ENCODE assay signal across 8 cellular contexts in the genomic region with DNA sequence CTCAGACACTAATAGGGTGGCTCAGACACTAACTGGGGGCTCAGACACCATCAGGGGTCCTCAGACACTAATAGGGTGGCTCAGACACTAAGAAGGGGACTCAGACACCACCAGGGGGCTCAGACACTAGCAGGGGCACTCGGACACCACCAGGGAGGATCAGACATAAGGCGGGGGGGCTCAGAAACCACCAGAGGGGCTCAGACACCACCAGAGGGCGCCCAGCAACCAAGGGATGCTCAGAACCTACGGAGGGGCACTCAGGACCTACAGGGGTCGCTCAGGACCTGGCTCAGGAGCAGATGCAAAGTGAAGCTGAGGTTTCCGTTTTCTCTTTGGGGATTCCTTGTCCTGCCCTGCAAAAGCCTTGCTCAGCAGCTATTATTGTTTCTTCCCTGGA.
DNase-seq lines count a peak whose midpoint lies in the region; ATAC-seq and TF ChIP-seq lines count a peak whose summit lies in the region.

No MANE protein-coding gene starts in this region.

- no peaks in the 10 kb centered on the region for H3K4me1 ChIP-seq in CD4-positive, alpha-beta memory T cell (ENCODE audit: insufficient read depth, low read length)
- H3K4me1 ChIP-seq in mucosa of descending colon (ENCODE audit: low read depth) (no peaks in the 10 kb centered on the region), left lung (no peaks in the 10 kb centered on the region)

- peaks cover 9% of the 10 kb centered on the region for H3K27me3 ChIP-seq in CD4-positive, alpha-beta memory T cell (ENCODE audit: insufficient read depth, low read length)
- peaks cover 0 to 26% of the 10 kb centered on the region in 2 donors for H3K27me3 ChIP-seq in left lung

- peaks cover 0 to 8% (median 5%) of the 10 kb centered on the region in 4 donors for H3K4me1 Mint-ChIP-seq in CD4-positive, alpha-beta memory T cell
- H3K4me1 Mint-ChIP-seq in activated CD4-positive, alpha-beta T cell treated with anti-CD3 and anti-CD28 coated beads, Interleukin-2, amount 10 ng/mL, durations not matched to agents 7 days and 5 days: peaks cover 4% of the 10 kb centered on the region

- peak; percentile 29 to 50 (median 38) for DNase-seq in CD4-positive, alpha-beta memory T cell
- DNase-seq in Kasumi-1 (lab: John Stamatoyannopoulos, UW) (peak; percentile 29 to 42), mucosa of descending colon (peak in 2 of 3 donors; percentile 31 to 47), left lung (no peak), DMS79 (lab: John Stamatoyannopoulos, UW) (no peak)
- peak; percentile 66 for DNase-seq in activated CD4-positive, alpha-beta T cell treated with anti-CD3 and anti-CD28 coated beads, Interleukin-2, amount 10 ng/mL, durations not matched to agents 7 days and 5 days

- H3K36me3 ChIP-seq in CD4-positive, alpha-beta memory T cell (ENCODE audit: insufficient read depth, low read length): no peaks in the 10 kb centered on the region
- H3K36me3 ChIP-seq in mucosa of descending colon (ENCODE audit: low read depth): no peaks in the 10 kb centered on the region
- H3K36me3 ChIP-seq in left lung: no peaks in the 10 kb centered on the region

- CTCF ChIA-PET in CD4-positive, alpha-beta memory T cell (lab: Charles Lee; ENCODE audit: partially characterized antibody): interaction anchor here (0.7 to 2.6 kb wide), 14 partner anchors 10 to 115 kb away, joined by 3 to 23 read pairs (median 4); no protein-coding TSS in a partner anchor
- CTCF ChIA-PET in activated CD4-positive, alpha-beta T cell treated with anti-CD3 and anti-CD28 coated beads, Interleukin-2, amount 10 ng/mL, durations not matched to agents 7 days and 5 days (lab: Charles Lee): interaction anchor here (0.8 to 1.3 kb wide), 5 partner anchors 12 to 30 kb away, joined by 4 to 8 read pairs (median 4); no protein-coding TSS in a partner anchor

- no peaks in the 10 kb centered on the region for H3K9me3 Mint-ChIP-seq in CD4-positive, alpha-beta memory T cell
- no peaks in the 10 kb centered on the region for H3K9me3 Mint-ChIP-seq in activated CD4-positive, alpha-beta T cell treated with anti-CD3 and anti-CD28 coated beads, Interleukin-2, amount 10 ng/mL, durations not matched to agents 7 days and 5 days

- H3K4me3 Mint-ChIP-seq in CD4-positive, alpha-beta memory T cell: no peak overlapping the region
- no peak overlapping the region for H3K4me3 Mint-ChIP-seq in activated CD4-positive, alpha-beta T cell treated with anti-CD3 and anti-CD28 coated beads, Interleukin-2, amount 10 ng/mL, durations not matched to agents 7 days and 5 days

- H3K27me3 Mint-ChIP-seq in CD4-positive, alpha-beta memory T cell: peaks cover 5 to 17% of the 10 kb centered on the region in 2 donors
- peaks cover 7% of the 10 kb centered on the region for H3K27me3 Mint-ChIP-seq in activated CD4-positive, alpha-beta T cell treated with anti-CD3 and anti-CD28 coated beads, Interleukin-2, amount 10 ng/mL, durations not matched to agents 7 days and 5 days

- H3K27ac ChIP-seq in CD4-positive, alpha-beta memory T cell (ENCODE audit: low read depth, low read length): no peak overlapping the region
- no peak overlapping the region for H3K27ac ChIP-seq in left lung

- H3K27ac Mint-ChIP-seq in CD4-positive, alpha-beta memory T cell: peak overlapping the region in 2 of 7 donors; percentile 25 to 26
- H3K27ac Mint-ChIP-seq in activated CD4-positive, alpha-beta T cell treated with anti-CD3 and anti-CD28 coated beads, Interleukin-2, amount 10 ng/mL, durations not matched to agents 7 days and 5 days: no peak overlapping the region

- TF ChIP-seq CTCF in mucosa of descending colon (IDR thresholded peaks at IDR 0.05): no peak
- TF ChIP-seq CTCF in left lung (IDR thresholded peaks at IDR 0.05): no peak

- no peaks in the 10 kb centered on the region for H3K9me3 ChIP-seq in CD4-positive, alpha-beta memory T cell (ENCODE audit: control insufficient read depth in 1 of 2, low read length in 2 of 2)
- H3K9me3 ChIP-seq in mucosa of descending colon: no peaks in the 10 kb centered on the region
- H3K9me3 ChIP-seq in left lung: no peaks in the 10 kb centered on the region

- ATAC-seq in mucosa of descending colon: peak; percentile 17
- ATAC-seq in left lung: no peak
- no peak for ATAC-seq in GM18873 (IDR thresholded peaks at IDR 0.05; ENCODE audit: low FRiP score, unreplicated experiment)
- no peak for ATAC-seq in HG02798 (IDR thresholded peaks at IDR 0.05; ENCODE audit: poor library complexity, unreplicated experiment)

- H3K4me3 ChIP-seq in CD4-positive, alpha-beta memory T cell (ENCODE audit: low read length in 2 of 2): no peak overlapping the region
- no peak overlapping the region for H3K4me3 ChIP-seq in mucosa of descending colon
- no peak overlapping the region for H3K4me3 ChIP-seq in left lung

- POLR2A ChIA-PET in CD4-positive, alpha-beta memory T cell (lab: Charles Lee; ENCODE audit: partially characterized antibody): no interaction called here
- POLR2A ChIA-PET in activated CD4-positive, alpha-beta T cell treated with anti-CD3 and anti-CD28 coated beads, Interleukin-2, amount 10 ng/mL, durations not matched to agents 7 days and 5 days (lab: Charles Lee): no interaction called here

- intact Hi-C loops in CD4-positive, alpha-beta memory T cell (cut with micrococcal nuclease): loop anchor here (1.0 kb wide), 2 partner anchors 24 to 31 kb away; no protein-coding TSS in a partner anchor
- intact Hi-C loops in mucosa of descending colon (cut with DNase I, micrococcal nuclease): no loop called here
- intact Hi-C loops in left lung (cut with DNase I): no loop called here

- no peaks in the 10 kb centered on the region for H3K36me3 Mint-ChIP-seq in CD4-positive, alpha-beta memory T cell
- H3K36me3 Mint-ChIP-seq in activated CD4-positive, alpha-beta T cell treated with anti-CD3 and anti-CD28 coated beads, Interleukin-2, amount 10 ng/mL, durations not matched to agents 7 days and 5 days (ENCODE audit: low read depth): no peaks in the 10 kb centered on the region

Comparison
In these comparisons a context has a peak if more than half of its experiments do, and no peak if none do; other contexts are left out.
1. DNase-seq: peak in CD4-positive, alpha-beta memory T cell (5 of 5), Kasumi-1 (2 of 2), activated CD4-positive, alpha-beta T cell treated with anti-CD3 and anti-CD28 coated beads, Interleukin-2, amount 10 ng/mL, durations not matched to agents 7 days and 5 days (single experiment) and mucosa of descending colon (2 of 3); none in left lung (0 of 2) and DMS79 (single experiment).